Comparison of ENCODE assay signal across 40 cellular contexts in the genomic region with DNA sequence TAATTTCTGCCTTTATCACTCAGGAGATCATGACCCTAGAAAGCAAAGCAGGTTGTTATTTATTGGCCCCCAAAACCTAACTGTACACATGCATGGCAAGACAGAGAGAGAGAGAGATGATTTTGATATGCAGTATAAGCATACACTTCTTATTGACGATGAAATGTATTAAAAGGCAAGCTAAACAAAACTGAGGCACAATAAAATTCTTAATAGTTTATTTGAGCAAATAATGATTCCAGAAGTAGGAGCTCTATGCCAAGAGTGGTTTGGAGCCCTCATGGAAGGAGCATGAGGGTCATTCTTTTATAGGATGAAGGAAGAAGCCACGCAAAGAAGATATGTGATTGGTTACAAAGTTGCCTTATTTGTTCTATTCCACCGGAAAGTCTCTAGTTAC.
"Had no signal": no experiment of that assay in that cellular context is flagged by ENCODE, and none has a peak within 500 bp of the region (broad histone marks: within the 10 kb centered on the region; RNA-seq: fewer than 3 reads in every experiment).

No MANE protein-coding gene starts in this region.

- H3K4me3 Mint-ChIP-seq: activated CD4-positive, alpha-beta memory T cell treated with anti-CD3 and anti-CD28 coated beads, Interleukin-2, amount 10 ng/mL, durations not matched to agents 7 days and 5 days; activated CD4-positive, alpha-beta T cell treated with anti-CD3 and anti-CD28 coated beads for 36 hours; activated CD4-positive, alpha-beta T cell treated with anti-CD3 and anti-CD28 coated beads, Interleukin-2, amount 10 ng/mL, durations not matched to agents 7 days and 5 days; activated CD8-positive, alpha-beta T cell treated with anti-CD3 and anti-CD28 coated beads, Interleukin-2, amount 10 ng/mL, durations not matched to agents 7 days and 5 days; activated naive CD4-positive, alpha-beta T cell treated with anti-CD3 and anti-CD28 coated beads, Interleukin-2, amount 10 ng/mL, durations not matched to agents 7 days and 5 days; activated naive CD4-positive, alpha-beta T cell treated with anti-CD3 and anti-CD28 coated beads, Interleukin-2, amount 50 U/mL, for 24 hours; activated naive CD8-positive, alpha-beta T cell; activated naive CD8-positive, alpha-beta T cell treated with anti-CD3 and anti-CD28 coated beads, Interleukin-2, amount 10 ng/mL, durations not matched to agents 7 days and 5 days; activated naive CD8-positive, alpha-beta T cell treated with anti-CD3 and anti-CD28 coated beads, Interleukin-2, amount 50 U/mL, for 24 hours; activated T-cell treated with anti-CD3 and anti-CD28 coated beads, Interleukin-2, amount 50 U/mL, for 4 hours; activated T-cell treated with anti-CD3 and anti-CD28 coated beads, Interleukin-2, amount 50 U/mL, for 72 hours; activated T-helper 1 cell treated with anti-CD3 and anti-CD28 coated beads, Interleukin-12 subunit alpha, Interleukin-12 subunit beta, Interleukin-2, Interleukin-4 antibody, amounts not matched to agents 30 ng/mL and 10 ng/mL and 1 ng/mL, durations not matched to agents 14 hours and 24 hours and 36 hours; activated T-helper 17 cell treated with anti-CD3 and anti-CD28 coated beads, Interleukin-2, amount 50 U/mL, for 72 hours; brain; central memory CD8-positive, alpha-beta T cell; T-helper 1 cell treated with Interleukin-12 subunit alpha and Interleukin-12 subunit beta and Interleukin-4 antibody, amounts not matched to agents 30 μg/mL and 1 μg/mL, for 36 hours; T-helper 2 cell treated with Interferon-gamma antibody and Interleukin-4, amounts not matched to agents 5 μg/mL and 100 μg/mL, for 36 hours; WTC11 had no signal

- H3K27me3 ChIP-seq: ascending aorta, cardiac muscle cell had no signal

- H3K36me3 Mint-ChIP-seq: activated naive CD4-positive, alpha-beta T cell treated with anti-CD3 and anti-CD28 coated beads, Interleukin-2, amount 10 ng/mL, durations not matched to agents 7 days and 5 days; activated naive CD4-positive, alpha-beta T cell treated with anti-CD3 and anti-CD28 coated beads, Interleukin-2, amount 50 U/mL, for 24 hours; activated naive CD8-positive, alpha-beta T cell; activated naive CD8-positive, alpha-beta T cell treated with anti-CD3 and anti-CD28 coated beads, Interleukin-2, amount 10 ng/mL, durations not matched to agents 7 days and 5 days; brain; WTC11 had no signal

- ATAC-seq: activated CD4-positive, alpha-beta T cell treated with anti-CD3 and anti-CD28 coated beads for 36 hours; activated CD4-positive, CD25-positive, alpha-beta regulatory T cell treated with anti-CD3 and anti-CD28 coated beads, Interleukin-2, amount 50 U/mL, for 24 hours; activated CD8-positive, alpha-beta T cell treated with anti-CD3 and anti-CD28 coated beads, Interleukin-2, amount 10 ng/mL, durations not matched to agents 7 days and 5 days; activated naive CD8-positive, alpha-beta T cell treated with anti-CD3 and anti-CD28 coated beads, Interleukin-2, amount 50 U/mL, for 24 hours; activated T-cell treated with anti-CD3 and anti-CD28 coated beads, Interleukin-2, amount 50 U/mL, for 4 hours; activated T-cell treated with anti-CD3 and anti-CD28 coated beads, Interleukin-2, amount 50 U/mL, for 72 hours; activated T-helper 17 cell treated with anti-CD3 and anti-CD28 coated beads, Interleukin-2, amount 50 U/mL, for 72 hours; WTC11 had no signal

- H3K9me3 ChIP-seq: ascending aorta had no signal

- H3K36me3 ChIP-seq: ascending aorta, cardiac muscle cell, WERI-Rb-1 had no signal

- H3K27ac Mint-ChIP-seq: activated CD4-positive, alpha-beta memory T cell treated with anti-CD3 and anti-CD28 coated beads, Interleukin-2, amount 10 ng/mL, durations not matched to agents 7 days and 5 days; activated CD4-positive, alpha-beta T cell treated with anti-CD3 and anti-CD28 coated beads for 36 hours; activated CD4-positive, alpha-beta T cell treated with anti-CD3 and anti-CD28 coated beads, Interleukin-2, amount 10 ng/mL, durations not matched to agents 7 days and 5 days; activated CD8-positive, alpha-beta T cell treated with anti-CD3 and anti-CD28 coated beads, Interleukin-2, amount 10 ng/mL, durations not matched to agents 7 days and 5 days; activated naive CD4-positive, alpha-beta T cell treated with anti-CD3 and anti-CD28 coated beads, Interleukin-2, amount 10 ng/mL, durations not matched to agents 7 days and 5 days; activated naive CD4-positive, alpha-beta T cell treated with anti-CD3 and anti-CD28 coated beads, Interleukin-2, amount 50 U/mL, for 24 hours; activated naive CD8-positive, alpha-beta T cell; activated naive CD8-positive, alpha-beta T cell treated with anti-CD3 and anti-CD28 coated beads, Interleukin-2, amount 10 ng/mL, durations not matched to agents 7 days and 5 days; activated naive CD8-positive, alpha-beta T cell treated with anti-CD3 and anti-CD28 coated beads, Interleukin-2, amount 50 U/mL, for 24 hours; activated T-cell treated with anti-CD3 and anti-CD28 coated beads, Interleukin-2, amount 50 U/mL, for 72 hours; activated T-helper 1 cell treated with anti-CD3 and anti-CD28 coated beads, Interleukin-12 subunit alpha, Interleukin-12 subunit beta, Interleukin-2, Interleukin-4 antibody, amounts not matched to agents 30 ng/mL and 10 ng/mL and 1 ng/mL, durations not matched to agents 14 hours and 24 hours and 36 hours; activated T-helper 17 cell treated with anti-CD3 and anti-CD28 coated beads, Interleukin-2, amount 50 U/mL, for 72 hours; brain; T-helper 1 cell treated with Interleukin-12 subunit alpha and Interleukin-12 subunit beta and Interleukin-4 antibody, amounts not matched to agents 30 μg/mL and 1 μg/mL, for 36 hours; T-helper 2 cell treated with Interferon-gamma antibody and Interleukin-4, amounts not matched to agents 5 μg/mL and 100 μg/mL, for 36 hours; WTC11 had no signal

- DNase-seq: activated CD4-positive, alpha-beta memory T cell treated with anti-CD3 and anti-CD28 coated beads, Interleukin-2, amount 10 ng/mL, durations not matched to agents 7 days and 5 days; activated CD4-positive, alpha-beta T cell treated with anti-CD3 and anti-CD28 coated beads for 1 hour; activated CD4-positive, alpha-beta T cell treated with anti-CD3 and anti-CD28 coated beads for 36 hours; activated CD4-positive, alpha-beta T cell treated with anti-CD3 and anti-CD28 coated beads for 48 hours; activated CD4-positive, alpha-beta T cell treated with anti-CD3 and anti-CD28 coated beads, Interleukin-2, amount 10 ng/mL, durations not matched to agents 7 days and 5 days; activated CD4-positive, alpha-beta T cell treated with anti-CD3 and anti-CD28 coated beads, Interleukin-2, amount 50 U/mL, for 48 hours; activated CD4-positive, CD25-positive, alpha-beta regulatory T cell; activated CD8-positive, alpha-beta memory T cell treated with anti-CD3 and anti-CD28 coated beads for 24 hours; activated CD8-positive, alpha-beta memory T cell treated with anti-CD3 and anti-CD28 coated beads, Interleukin-2, amount 50 U/mL, for 4 hours; activated CD8-positive, alpha-beta T cell treated with anti-CD3 and anti-CD28 coated beads, Interleukin-2, amount 10 ng/mL, durations not matched to agents 7 days and 5 days; activated effector memory CD4-positive, alpha-beta T cell treated with anti-CD3 and anti-CD28 coated beads, Interleukin-2, amount 50 U/mL, for 16 hours; activated gamma-delta T cell treated with Interleukin-2 at 50 U/mL for 16 hours; activated naive CD4-positive, alpha-beta T cell; activated naive CD4-positive, alpha-beta T cell treated with anti-CD3 and anti-CD28 coated beads, Interleukin-2, amount 10 ng/mL, durations not matched to agents 7 days and 5 days; activated naive CD8-positive, alpha-beta T cell treated with anti-CD3 and anti-CD28 coated beads, Interleukin-2, amount 10 ng/mL, durations not matched to agents 7 days and 5 days; activated naive CD8-positive, alpha-beta T cell treated with anti-CD3 and anti-CD28 coated beads, Interleukin-2, amount 50 U/mL, for 24 hours; activated T-cell treated with anti-CD3 and anti-CD28 coated beads for 4 hours; activated T-cell treated with anti-CD3 and anti-CD28 coated beads, Interleukin-2, amount 50 U/mL, for 1 hour; activated T-cell treated with anti-CD3 and anti-CD28 coated beads, Interleukin-2, amount 50 U/mL, for 4 hours; activated T-cell treated with anti-CD3 and anti-CD28 coated beads, Interleukin-2, amount 50 U/mL, for 72 hours; amygdala; anterior cingulate cortex; caudate nucleus; cerebellar nuclear complex; T-helper 1 cell; T-helper 2 cell; T-helper 9 cell; WERI-Rb-1 had no signal

- H3K27ac ChIP-seq: ascending aorta, cardiac muscle cell, WERI-Rb-1 had no signal

- H3K4me1 Mint-ChIP-seq: activated CD4-positive, alpha-beta memory T cell treated with anti-CD3 and anti-CD28 coated beads, Interleukin-2, amount 10 ng/mL, durations not matched to agents 7 days and 5 days; activated CD4-positive, alpha-beta T cell treated with anti-CD3 and anti-CD28 coated beads for 36 hours; activated CD4-positive, alpha-beta T cell treated with anti-CD3 and anti-CD28 coated beads, Interleukin-2, amount 10 ng/mL, durations not matched to agents 7 days and 5 days; activated naive CD4-positive, alpha-beta T cell treated with anti-CD3 and anti-CD28 coated beads, Interleukin-2, amount 10 ng/mL, durations not matched to agents 7 days and 5 days; activated naive CD4-positive, alpha-beta T cell treated with anti-CD3 and anti-CD28 coated beads, Interleukin-2, amount 50 U/mL, for 24 hours; activated naive CD8-positive, alpha-beta T cell treated with anti-CD3 and anti-CD28 coated beads, Interleukin-2, amount 10 ng/mL, durations not matched to agents 7 days and 5 days; activated naive CD8-positive, alpha-beta T cell treated with anti-CD3 and anti-CD28 coated beads, Interleukin-2, amount 50 U/mL, for 24 hours; activated T-helper 17 cell treated with anti-CD3 and anti-CD28 coated beads, Interleukin-2, amount 50 U/mL, for 72 hours; brain; central memory CD8-positive, alpha-beta T cell had no signal

- H3K9me3 Mint-ChIP-seq: activated CD4-positive, alpha-beta T cell treated with anti-CD3 and anti-CD28 coated beads, Interleukin-2, amount 10 ng/mL, durations not matched to agents 7 days and 5 days; activated naive CD4-positive, alpha-beta T cell treated with anti-CD3 and anti-CD28 coated beads, Interleukin-2, amount 50 U/mL, for 24 hours; activated naive CD8-positive, alpha-beta T cell treated with anti-CD3 and anti-CD28 coated beads, Interleukin-2, amount 10 ng/mL, durations not matched to agents 7 days and 5 days; brain; T-helper 1 cell treated with Interleukin-12 subunit alpha and Interleukin-12 subunit beta and Interleukin-4 antibody, amounts not matched to agents 30 μg/mL and 1 μg/mL, for 36 hours had no signal

- H3K4me1 ChIP-seq: ascending aorta had no signal

- H3K4me3 ChIP-seq: ascending aorta, cardiac muscle cell had no signal

- H3K27me3 Mint-ChIP-seq: activated CD4-positive, alpha-beta memory T cell treated with anti-CD3 and anti-CD28 coated beads, Interleukin-2, amount 10 ng/mL, durations not matched to agents 7 days and 5 days; activated CD4-positive, alpha-beta T cell treated with anti-CD3 and anti-CD28 coated beads for 36 hours; activated CD4-positive, alpha-beta T cell treated with anti-CD3 and anti-CD28 coated beads, Interleukin-2, amount 10 ng/mL, durations not matched to agents 7 days and 5 days; activated naive CD4-positive, alpha-beta T cell treated with anti-CD3 and anti-CD28 coated beads, Interleukin-2, amount 10 ng/mL, durations not matched to agents 7 days and 5 days; activated naive CD4-positive, alpha-beta T cell treated with anti-CD3 and anti-CD28 coated beads, Interleukin-2, amount 50 U/mL, for 24 hours; activated naive CD8-positive, alpha-beta T cell; activated naive CD8-positive, alpha-beta T cell treated with anti-CD3 and anti-CD28 coated beads, Interleukin-2, amount 10 ng/mL, durations not matched to agents 7 days and 5 days; activated naive CD8-positive, alpha-beta T cell treated with anti-CD3 and anti-CD28 coated beads, Interleukin-2, amount 50 U/mL, for 24 hours; activated T-helper 17 cell treated with anti-CD3 and anti-CD28 coated beads, Interleukin-2, amount 50 U/mL, for 72 hours; central memory CD8-positive, alpha-beta T cell had no signal
